ENCODE assay signal across 9 cellular contexts in genomic region chr6:167825059-167825758, GRCh38. TPM values are rescaled to one million over a fixed set of nuclear protein-coding genes. Genes with fewer than 3 reads are reported as not detected.
DNase-seq lines count a peak whose midpoint lies in the region; ATAC-seq, FAIRE-seq and TF ChIP-seq lines count a peak whose summit lies in the region.
"Had no signal": no experiment of that assay in that cellular context is flagged by ENCODE, and none has a peak within 500 bp of the region (broad histone marks: within the 10 kb centered on the region; RNA-seq: fewer than 3 reads in every experiment).

No MANE protein-coding gene starts in this region.

- H3K27me3 Mint-ChIP-seq in CD8-positive, alpha-beta T cell (ENCODE audit: low read depth): peaks cover 56% of the 10 kb centered on the region
- no peaks in the 10 kb centered on the region for H3K27me3 Mint-ChIP-seq in endodermal cell (ENCODE audit: insufficient read depth)

- H3K9me3 ChIP-seq in CD8-positive, alpha-beta T cell (ENCODE audit: low read length): no peaks in the 10 kb centered on the region
- H3K9me3 ChIP-seq in endodermal cell (ENCODE audit: control insufficient read depth, low read length) (no peaks in the 10 kb centered on the region), osteoblast (ENCODE audit: low read depth, low read length) (no peaks in the 10 kb centered on the region)

- H3K4me1 ChIP-seq in CD8-positive, alpha-beta T cell (ENCODE audit: insufficient read depth, low read length): peaks cover 14% of the 10 kb centered on the region
- H3K4me1 ChIP-seq in endodermal cell (ENCODE audit: control insufficient read depth, insufficient read depth, low read length) (peaks cover 6% of the 10 kb centered on the region), osteoblast (ENCODE audit: insufficient read depth, low read length) (peaks cover 18% of the 10 kb centered on the region)

- POLR2A ChIA-PET in CD8-positive, alpha-beta T cell (lab: Charles Lee): no interaction called here

- TF ChIP-seq CTCF in CD8-positive, alpha-beta T cell (IDR thresholded peaks at IDR 0.05): no peak
- no peak for TF ChIP-seq CTCF in endodermal cell (conservative IDR thresholded peaks at IDR 0.05)
- no peak for TF ChIP-seq CTCF in osteoblast (IDR thresholded peaks at IDR 0.05; ENCODE audit: extremely low read depth, low read depth, low read length)

- no peak for DNase-seq in CD8-positive, alpha-beta T cell
- DNase-seq in NCI-H69 (lab: John Stamatoyannopoulos, UW) (peak; percentile 50), endodermal cell (no peak), osteoblast (ENCODE audit: insufficient read length, low spot score, missing footprints) (no peak), GM12892 (ENCODE audit: insufficient read length) (no peak), kidney glomerular epithelial cell (lab: John Stamatoyannopoulos, UW) (no peak), AML-193 (lab: John Stamatoyannopoulos, UW) (no peak)
- DNase-seq in stimulated activated naive CD4-positive, alpha-beta T cell (lab: John Stamatoyannopoulos, UW): no peak

- H2AFZ ChIP-seq in osteoblast (ENCODE audit: low read length): peak overlapping the region; percentile 95

- H4K20me1 ChIP-seq in osteoblast (ENCODE audit: insufficient read depth, low read length): peaks cover 9% of the 10 kb centered on the region

- intact Hi-C loops in CD8-positive, alpha-beta T cell (cut with DNase I, micrococcal nuclease): no loop called here

- TF ChIP-seq POLR2A in GM12892 (IDR thresholded peaks at IDR 0.05; ENCODE audit: low read depth, low read length): no peak

- peaks cover 23% of the 10 kb centered on the region for H3K79me2 ChIP-seq in osteoblast (ENCODE audit: insufficient read depth, low read length)

- peak overlapping the region; percentile 95 for H3K4me2 ChIP-seq in osteoblast (ENCODE audit: insufficient read depth, low read length)

- peak overlapping the region; percentile 69 for H3K4me3 ChIP-seq in CD8-positive, alpha-beta T cell (ENCODE audit: low read depth, low read length)
- H3K4me3 ChIP-seq in endodermal cell (ENCODE audit: low read length) (peak overlapping the region; percentile 93), osteoblast (ENCODE audit: insufficient read depth, low read length) (peak overlapping the region; percentile 92)

- no peak overlapping the region for H3K27ac ChIP-seq in CD8-positive, alpha-beta T cell (ENCODE audit: low read depth, low read length)
- H3K27ac ChIP-seq in endodermal cell (ENCODE audit: low read depth, low read length) (peak overlapping the region; percentile 86), osteoblast (ENCODE audit: low read depth, low read length) (no peak overlapping the region)

- no peaks in the 10 kb centered on the region for H3K36me3 ChIP-seq in CD8-positive, alpha-beta T cell (ENCODE audit: insufficient read depth, low read length)
- H3K36me3 ChIP-seq in endodermal cell (ENCODE audit: control insufficient read depth, insufficient read depth, low read length): peaks cover 15% of the 10 kb centered on the region
- no peaks in the 10 kb centered on the region for H3K36me3 ChIP-seq in osteoblast (ENCODE audit: insufficient read depth, low read length)

- no peak for ATAC-seq in CD8-positive, alpha-beta T cell

- FAIRE-seq in GM12892 (lab: Jason Lieb, UNC): no peak
- FAIRE-seq: colon had no signal

- no peak overlapping the region for H3K27ac Mint-ChIP-seq in CD8-positive, alpha-beta T cell
- peak overlapping the region; percentile 86 for H3K27ac Mint-ChIP-seq in endodermal cell

- CTCF ChIA-PET in CD8-positive, alpha-beta T cell (lab: Charles Lee): interaction anchor here (0.5 kb wide), 1 partner anchor 290 kb away, joined by 3 read pairs; no protein-coding TSS in a partner anchor

- H3K9me3 Mint-ChIP-seq in CD8-positive, alpha-beta T cell: no peaks in the 10 kb centered on the region
- no peaks in the 10 kb centered on the region for H3K9me3 Mint-ChIP-seq in endodermal cell

- 18 to 28% methylated on average over 24 to 29 of the region's 29 CpGs for WGBS in endodermal cell (ENCODE audit: insufficient coverage in 1 of 2, insufficient read length in 1 of 2), 2 experiments

- H3K9ac ChIP-seq in endodermal cell (ENCODE audit: extremely low read depth, low read length, poor library complexity, severe bottlenecking): peak overlapping the region; percentile 64

- peaks cover 3% of the 10 kb centered on the region for H3K36me3 Mint-ChIP-seq in CD8-positive, alpha-beta T cell
- H3K36me3 Mint-ChIP-seq in endodermal cell (ENCODE audit: low read depth): peaks cover 18% of the 10 kb centered on the region

- H3K27me3 ChIP-seq in CD8-positive, alpha-beta T cell (ENCODE audit: insufficient read depth, low read length): peaks cover 25% of the 10 kb centered on the region
- H3K27me3 ChIP-seq in endodermal cell (ENCODE audit: control insufficient read depth, insufficient read depth, low read length, poor library complexity, severe bottlenecking) (no peaks in the 10 kb centered on the region), osteoblast (ENCODE audit: insufficient read depth, low read length) (no peaks in the 10 kb centered on the region)

- H3K4me1 Mint-ChIP-seq in CD8-positive, alpha-beta T cell (ENCODE audit: low read depth): peaks cover 21% of the 10 kb centered on the region
- H3K4me1 Mint-ChIP-seq in endodermal cell: peaks cover 29% of the 10 kb centered on the region

- H3K4me3 Mint-ChIP-seq in CD8-positive, alpha-beta T cell: peak overlapping the region; percentile 80
- H3K4me3 Mint-ChIP-seq in endodermal cell: peak overlapping the region; percentile 95

RNA-seq across cellular contexts. Expression of gene AFDN, which starts 1.5 kb away (rescaled TPM):
- 1 to 10 TPM; 6.8 to 9.9 TPM for total RNA-seq in CD8-positive, alpha-beta T cell
- 100 to 1,000 TPM; 214 to 239 TPM for total RNA-seq in endodermal cell
- 167 TPM for polyA plus RNA-seq in endodermal cell (2013, experiment 1 of 2)
- 150 TPM for polyA plus RNA-seq in endodermal cell (2013, experiment 2 of 2)
- 31.2 and 52.5 TPM in 2 replicates for total RNA-seq in osteoblast
- polyA plus RNA-seq in GM12892 (2012; ENCODE audit: missing spikeins): 21.7 TPM
